Comparison of ENCODE assay signal across 29 cellular contexts in the genomic region with DNA sequence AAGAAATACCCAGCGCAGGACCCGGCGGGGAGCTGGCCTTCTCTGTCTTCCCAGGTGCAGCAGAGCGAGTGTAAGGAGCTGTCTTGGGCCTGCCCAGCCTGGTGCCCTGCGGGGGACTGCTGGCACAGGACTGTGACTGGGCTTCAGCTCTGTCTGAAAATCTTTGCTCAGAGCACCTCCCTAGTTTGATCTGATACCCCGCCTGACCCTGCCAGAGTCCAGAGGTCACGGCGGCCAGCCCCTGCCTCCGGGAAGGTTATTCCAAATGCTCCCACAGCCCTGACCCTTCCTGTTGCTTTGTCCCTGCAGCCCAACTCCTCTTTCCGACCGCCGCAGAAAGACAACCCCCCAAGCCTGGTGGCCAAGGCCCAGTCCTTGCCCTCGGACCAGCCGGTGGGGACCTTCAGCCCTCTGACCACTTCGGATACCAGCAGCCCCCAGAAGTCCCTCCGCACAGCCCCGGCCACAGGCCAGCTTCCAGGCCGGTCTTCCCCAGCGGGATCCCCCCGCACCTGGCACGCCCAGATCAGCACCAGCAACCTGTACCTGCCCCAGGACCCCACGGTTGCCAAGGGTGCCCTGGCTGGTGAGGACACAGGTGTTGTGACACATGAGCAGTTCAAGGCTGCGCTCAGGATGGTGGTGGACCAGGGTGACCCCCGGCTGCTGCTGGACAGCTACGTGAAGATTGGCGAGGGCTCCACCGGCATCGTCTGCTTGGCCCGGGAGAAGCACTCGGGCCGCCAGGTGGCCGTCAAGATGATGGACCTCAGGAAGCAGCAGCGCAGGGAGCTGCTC. TPM values are rescaled to one million over a fixed set of nuclear protein-coding genes. Genes with fewer than 3 reads are reported as not detected.
"Had no signal": no experiment of that assay in that cellular context is flagged by ENCODE, and none has a peak within 500 bp of the region (broad histone marks: within the 10 kb centered on the region; RNA-seq: fewer than 3 reads in every experiment).

No MANE protein-coding gene starts in this region.

- H3K4me1 ChIP-seq: parathyroid adenoma, psoas muscle, upper lobe of right lung had no signal

- H3K79me2 ChIP-seq: parathyroid adenoma had no signal

- H3K9me3 ChIP-seq: esophagus squamous epithelium, gastroesophageal sphincter, mucosa of descending colon, psoas muscle, spleen, testis, tibial nerve, upper lobe of right lung, vagina had no signal

- H3K4me3 ChIP-seq: esophagus squamous epithelium, gastroesophageal sphincter, mucosa of descending colon, psoas muscle, spleen, testis, tibial nerve, upper lobe of right lung, vagina had no signal

- H3K27ac ChIP-seq: epithelial cell of prostate, esophagus squamous epithelium, gastroesophageal sphincter, parathyroid adenoma, psoas muscle, spleen, tibial nerve, upper lobe of right lung, vagina had no signal

- DNase-seq: effector memory CD8-positive, alpha-beta T cell; esophagus squamous epithelium; foreskin fibroblast; glutamatergic neuron; islet precursor cell; mammary epithelial cell; mucosa of descending colon; natural killer cell; psoas muscle; spleen; stimulated activated CD4-positive, alpha-beta T cell treated with anti-CD3 and anti-CD28 coated beads, Interleukin-15, amount 100 ng/mL, for 24 hours; stimulated activated CD4-positive, alpha-beta T cell treated with anti-CD3 and anti-CD28 coated beads, Interleukin-1b, Interleukin-23, amount 100 ng/mL, for 48 hours; stimulated activated CD4-positive, alpha-beta T cell treated with anti-CD3 and anti-CD28 coated beads, Interleukin-4, amount 100 ng/mL, for 24 hours; upper lobe of right lung had no signal

- H3K4me3 Mint-ChIP-seq: dendritic cell treated with granulocyte-macrophage colony-stimulating factor and Interleukin-4, amounts not matched to agents 40 ng/mL and 50 ng/mL, for 4 days; effector memory CD8-positive, alpha-beta T cell; natural killer cell; stimulated activated memory B cell treated with anti-CD40 and anti-IgM and Interleukin-4, amounts not matched to agents 10 μg/mL and 1 μg/mL and 100 μg/mL, for 72 hours; stimulated activated naive CD8-positive, alpha-beta T cell treated with anti-CD3 and anti-CD28 coated beads, Interleukin-15, Interleukin-2, amounts not matched to agents 100 ng/mL and 50 ng/mL, for 24 hours had no signal

- H3K27ac Mint-ChIP-seq: dendritic cell treated with granulocyte-macrophage colony-stimulating factor and Interleukin-4, amounts not matched to agents 40 ng/mL and 50 ng/mL, for 4 days; effector memory CD8-positive, alpha-beta T cell; natural killer cell; stimulated activated memory B cell treated with anti-CD40 and anti-IgM and Interleukin-4, amounts not matched to agents 10 μg/mL and 1 μg/mL and 100 μg/mL, for 72 hours; stimulated activated naive CD8-positive, alpha-beta T cell treated with anti-CD3 and anti-CD28 coated beads, Interleukin-15, Interleukin-2, amounts not matched to agents 100 ng/mL and 50 ng/mL, for 24 hours had no signal

- H3K36me3 ChIP-seq: gastroesophageal sphincter, spleen, tibial nerve, upper lobe of right lung had no signal

- H3K9ac ChIP-seq: parathyroid adenoma had no signal

- ATAC-seq: effector memory CD8-positive, alpha-beta T cell; gastroesophageal sphincter; natural killer cell; psoas muscle; sciatic nerve; stimulated activated memory B cell treated with anti-CD40 and anti-IgM and Interleukin-4, amounts not matched to agents 10 μg/mL and 1 μg/mL and 100 μg/mL, for 72 hours; upper lobe of right lung had no signal

- H2AFZ ChIP-seq: parathyroid adenoma had no signal

- H3K36me3 Mint-ChIP-seq: natural killer cell; stimulated activated memory B cell treated with anti-CD40 and anti-IgM and Interleukin-4, amounts not matched to agents 10 μg/mL and 1 μg/mL and 100 μg/mL, for 72 hours had no signal

- H3K9me3 Mint-ChIP-seq: dendritic cell treated with granulocyte-macrophage colony-stimulating factor and Interleukin-4, amounts not matched to agents 40 ng/mL and 50 ng/mL, for 4 days; effector memory CD8-positive, alpha-beta T cell; natural killer cell; stimulated activated memory B cell treated with anti-CD40 and anti-IgM and Interleukin-4, amounts not matched to agents 10 μg/mL and 1 μg/mL and 100 μg/mL, for 72 hours; stimulated activated naive CD8-positive, alpha-beta T cell treated with anti-CD3 and anti-CD28 coated beads, Interleukin-15, Interleukin-2, amounts not matched to agents 100 ng/mL and 50 ng/mL, for 24 hours had no signal

- FAIRE-seq: colon had no signal

- H3K27me3 ChIP-seq: esophagus squamous epithelium, gastroesophageal sphincter, testis, upper lobe of right lung, vagina had no signal

RNA-seq across cellular contexts. Expression of a gene that starts 10.8 kb away (rescaled TPM):
- total RNA-seq: esophagus squamous epithelium, lower leg skin, mammary epithelial cell, natural killer cell, omental fat pad, psoas muscle, sciatic nerve, skeletal muscle tissue, spleen, subcutaneous adipose tissue, tibial nerve, upper lobe of right lung, vagina had no signal
- polyA plus RNA-seq: mammary epithelial cell, psoas muscle, spleen had no signal
